8 cellular contexts compared by ENCODE assay signal in the genomic region with DNA sequence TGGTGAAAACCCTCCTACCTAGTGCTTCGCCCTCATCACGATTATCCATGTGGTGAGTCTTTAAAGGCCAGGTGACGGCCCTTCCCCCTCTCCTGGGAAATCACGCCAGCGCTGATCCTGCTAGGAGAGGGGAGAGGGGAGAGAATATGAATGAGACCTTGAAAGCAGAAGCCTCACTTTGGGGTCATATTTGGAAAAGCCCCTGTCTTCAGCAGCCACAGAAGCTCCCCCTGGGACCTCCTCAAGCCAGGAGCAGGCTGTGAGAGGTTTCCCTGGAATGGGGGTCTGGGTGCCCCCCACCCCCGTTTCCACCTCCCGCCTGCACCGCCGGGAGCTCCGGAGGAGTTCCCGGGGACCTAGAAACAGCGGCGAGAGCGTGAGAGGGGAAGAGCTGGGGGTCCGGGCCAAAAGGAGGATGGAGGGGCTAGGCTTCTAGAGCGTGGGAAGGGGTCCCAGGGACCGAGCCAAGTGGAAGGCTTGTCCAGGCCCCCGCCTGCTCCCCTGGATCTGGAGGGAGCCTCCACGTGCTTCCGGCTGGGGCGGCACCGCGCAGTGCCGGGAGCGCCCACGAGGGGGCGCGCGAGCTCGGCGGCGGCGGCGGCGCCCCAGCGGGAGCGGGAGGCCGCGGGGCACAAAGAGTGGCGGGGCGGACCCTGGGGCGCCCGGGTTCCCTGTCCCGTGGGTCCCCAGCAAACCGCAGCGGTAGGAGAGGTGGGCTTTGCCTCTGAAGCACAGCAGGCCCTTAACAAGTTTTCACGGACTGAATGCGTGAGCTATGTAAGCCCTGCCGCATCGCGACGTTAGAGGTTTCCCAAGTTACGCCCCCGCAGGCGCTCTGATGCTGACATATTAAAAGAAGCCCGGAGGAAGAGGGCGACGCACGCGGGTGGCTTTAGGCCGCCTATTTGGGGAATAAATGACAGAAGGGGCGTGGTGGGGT.
DNase-seq lines count a peak whose midpoint lies in the region; ATAC-seq and TF ChIP-seq lines count a peak whose summit lies in the region.

No MANE protein-coding gene starts in this region.

- no peaks in the 10 kb centered on the region for H3K9me3 Mint-ChIP-seq in activated CD4-positive, alpha-beta T cell treated with anti-CD3 and anti-CD28 coated beads, Interleukin-2, amount 10 ng/mL, durations not matched to agents 7 days and 5 days

- H3K36me3 Mint-ChIP-seq in activated CD4-positive, alpha-beta T cell treated with anti-CD3 and anti-CD28 coated beads, Interleukin-2, amount 10 ng/mL, durations not matched to agents 7 days and 5 days (ENCODE audit: low read depth): no peaks in the 10 kb centered on the region

- peak; percentile 32 to 67 for DNase-seq in NCI-H524 (lab: John Stamatoyannopoulos, UW)
- no peak for DNase-seq in NCI-H524 treated with DMSO at 0.1 percent for 48 hours (lab: John Stamatoyannopoulos, UW)
- peak; percentile 19 for DNase-seq in NCI-H2081 treated with DMSO at 0.1 percent for 48 hours (lab: John Stamatoyannopoulos, UW)
- DNase-seq in activated CD4-positive, alpha-beta T cell treated with anti-CD3 and anti-CD28 coated beads, Interleukin-2, amount 10 ng/mL, durations not matched to agents 7 days and 5 days: peak; percentile 46
- peak in 7 of 10 donors; percentile 45 to 83 (median 55) for DNase-seq in dorsolateral prefrontal cortex
- peak; percentile 57 to 59 for DNase-seq in lung microvascular endothelial cell (ENCODE audit: low read depth in 2 of 2)
- DNase-seq in stimulated activated CD4-positive, alpha-beta T cell treated with anti-CD3 and anti-CD28 coated beads, TNF-alpha, amount 100 ng/mL, for 48 hours (ENCODE audit: low read depth in 3 of 3): peak; percentile 27 to 61 (median 48)

- H3K27ac ChIP-seq in dorsolateral prefrontal cortex: peak overlapping the region in 13 of 59 donors; percentile 1 to 74 (median 33)

- intact Hi-C loops in dorsolateral prefrontal cortex (cut with DNase I): loop anchor here (2.0 to 5.0 kb wide), 4 partner anchors 73 to 428 kb away; no protein-coding TSS in a partner anchor

- peaks cover 0 to 4% (median 0%) of the 10 kb centered on the region in 45 donors for H3K27me3 ChIP-seq in dorsolateral prefrontal cortex

- peak overlapping the region; percentile 45 to 81 (median 69) for H3K4me3 ChIP-seq in dorsolateral prefrontal cortex

- no peak overlapping the region for H3K27ac Mint-ChIP-seq in activated CD4-positive, alpha-beta T cell treated with anti-CD3 and anti-CD28 coated beads, Interleukin-2, amount 10 ng/mL, durations not matched to agents 7 days and 5 days

- peak overlapping the region; percentile 67 for H3K4me3 Mint-ChIP-seq in activated CD4-positive, alpha-beta T cell treated with anti-CD3 and anti-CD28 coated beads, Interleukin-2, amount 10 ng/mL, durations not matched to agents 7 days and 5 days

- CTCF ChIA-PET in activated CD4-positive, alpha-beta T cell treated with anti-CD3 and anti-CD28 coated beads, Interleukin-2, amount 10 ng/mL, durations not matched to agents 7 days and 5 days (lab: Charles Lee): interaction anchor here (0.5 to 4.8 kb wide), 27 partner anchors 8 to 1651 kb away, joined by 3 to 33 read pairs (median 4); no protein-coding TSS in a partner anchor

- H3K4me1 Mint-ChIP-seq in activated CD4-positive, alpha-beta T cell treated with anti-CD3 and anti-CD28 coated beads, Interleukin-2, amount 10 ng/mL, durations not matched to agents 7 days and 5 days: peaks cover 13% of the 10 kb centered on the region

- TF ChIP-seq CTCF in dorsolateral prefrontal cortex (IDR thresholded peaks at IDR 0.05 in 54 of 56, conservative IDR thresholded peaks at IDR 0.05 in 2 of 56; ENCODE audit: low read depth in 1 of 56, partially characterized antibody in 56 of 56): peak; percentile 50 to 99 (median 88)

- POLR2A ChIA-PET in activated CD4-positive, alpha-beta T cell treated with anti-CD3 and anti-CD28 coated beads, Interleukin-2, amount 10 ng/mL, durations not matched to agents 7 days and 5 days (lab: Charles Lee): interaction anchor here (0.6 kb wide), 1 partner anchor 44 kb away, joined by 8 read pairs; no protein-coding TSS in a partner anchor

- peaks cover 56% of the 10 kb centered on the region for H3K27me3 Mint-ChIP-seq in activated CD4-positive, alpha-beta T cell treated with anti-CD3 and anti-CD28 coated beads, Interleukin-2, amount 10 ng/mL, durations not matched to agents 7 days and 5 days

- peak; percentile 93 for ATAC-seq in HG02852 (IDR thresholded peaks at IDR 0.05; ENCODE audit: unreplicated experiment)
